ENCODE assay signal across 1 cellular context in the genomic region with DNA sequence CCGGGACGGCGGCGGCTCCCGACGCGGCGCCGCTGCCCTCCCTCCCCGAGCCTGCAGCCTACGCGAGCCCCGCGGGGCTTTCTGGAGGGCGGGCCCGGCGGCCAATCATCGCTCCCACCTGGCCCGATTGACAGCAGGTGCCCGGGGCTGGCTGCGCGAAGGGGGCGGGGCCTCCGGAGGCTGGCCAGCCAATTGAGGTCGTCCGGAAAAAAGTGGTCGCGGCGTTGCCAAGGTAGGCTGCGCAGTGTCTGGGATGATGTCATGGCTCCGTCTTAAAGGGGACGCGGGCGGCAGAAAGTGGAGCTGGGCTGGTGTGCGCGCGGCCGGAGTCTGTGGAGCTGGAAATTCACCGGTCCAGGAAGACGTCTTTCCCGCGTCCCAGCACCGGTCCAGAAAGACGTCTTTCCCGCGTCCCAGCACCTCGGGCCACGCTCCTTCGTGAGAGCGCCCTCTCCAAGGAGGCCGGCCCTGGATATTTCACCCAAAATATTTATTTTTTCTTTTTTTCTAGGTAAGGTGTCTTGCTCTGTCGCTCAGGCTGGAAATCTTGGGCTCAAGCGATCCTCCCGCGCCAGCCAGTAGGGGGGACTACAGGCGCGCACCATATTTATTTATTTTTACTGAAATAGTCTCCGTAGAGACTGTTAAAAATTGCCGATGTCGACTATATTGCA.
TF ChIP-seq lines count a peak whose summit lies in the region.

TSS of gene ACTR1B (minus strand) at position 83 of the 674 bp plus-strand sequence. CDS start 154 bp downstream, outside the sequence.

TF ChIP-seq in K562, 482 proteins besides CTCF, POLR2A, EP300 and RAD21 (continued from another document and continues in another):
- TF ChIP-seq, protein P1, sequence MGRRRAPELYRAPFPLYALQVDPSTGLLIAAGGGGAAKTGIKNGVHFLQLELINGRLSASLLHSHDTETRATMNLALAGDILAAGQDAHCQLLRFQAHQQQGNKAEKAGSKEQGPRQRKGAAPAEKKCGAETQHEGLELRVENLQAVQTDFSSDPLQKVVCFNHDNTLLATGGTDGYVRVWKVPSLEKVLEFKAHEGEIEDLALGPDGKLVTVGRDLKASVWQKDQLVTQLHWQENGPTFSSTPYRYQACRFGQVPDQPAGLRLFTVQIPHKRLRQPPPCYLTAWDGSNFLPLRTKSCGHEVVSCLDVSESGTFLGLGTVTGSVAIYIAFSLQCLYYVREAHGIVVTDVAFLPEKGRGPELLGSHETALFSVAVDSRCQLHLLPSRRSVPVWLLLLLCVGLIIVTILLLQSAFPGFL (CRISPR knock-in tag; IDR thresholded peaks at IDR 0.05): 0 out of 2 replicates have a peak, but pooled peaks have one; percentile 81
- TF ChIP-seq ZNF444 (CRISPR knock-in tag; IDR thresholded peaks at IDR 0.05) (0 out of 2 replicates have a peak, but pooled peaks have one; percentile 36), THAP12 (CRISPR knock-in tag; IDR thresholded peaks at IDR 0.05) (peak; percentile 34; the same call in 1 of the 2 replicates), ZNF175 (CRISPR knock-in tag; IDR thresholded peaks at IDR 0.05; ENCODE audit: low read depth) (no peak), DMBX1 (CRISPR knock-in tag; IDR thresholded peaks at IDR 0.05; ENCODE audit: borderline replicate concordance) (no peak; the same call in 1 of the 2 replicates), GABPA (tag; conservative IDR thresholded peaks at IDR 0.05; ENCODE audit: low read depth) (no peak; the same call in 1 of the 2 replicates), MTA3 (IDR thresholded peaks at IDR 0.05; ENCODE audit: borderline replicate concordance) (peak; percentile 44; the same call in 1 of the 2 replicates), ZNF507 (tag; conservative IDR thresholded peaks at IDR 0.05) (no peak), NFIC (IDR thresholded peaks at IDR 0.05) (no peak), ZNF398 (CRISPR knock-in tag; IDR thresholded peaks at IDR 0.05) (no peak), ZNF699 (CRISPR knock-in tag; IDR thresholded peaks at IDR 0.05; ENCODE audit: insufficient replicate concordance) (no peak), CUX1 (CRISPR knock-in tag; IDR thresholded peaks at IDR 0.05) (no peak), ETS2 (tag; IDR thresholded peaks at IDR 0.05; ENCODE audit: borderline replicate concordance, poor library complexity, severe bottlenecking) (no peak)
- TF ChIP-seq, protein P2, sequence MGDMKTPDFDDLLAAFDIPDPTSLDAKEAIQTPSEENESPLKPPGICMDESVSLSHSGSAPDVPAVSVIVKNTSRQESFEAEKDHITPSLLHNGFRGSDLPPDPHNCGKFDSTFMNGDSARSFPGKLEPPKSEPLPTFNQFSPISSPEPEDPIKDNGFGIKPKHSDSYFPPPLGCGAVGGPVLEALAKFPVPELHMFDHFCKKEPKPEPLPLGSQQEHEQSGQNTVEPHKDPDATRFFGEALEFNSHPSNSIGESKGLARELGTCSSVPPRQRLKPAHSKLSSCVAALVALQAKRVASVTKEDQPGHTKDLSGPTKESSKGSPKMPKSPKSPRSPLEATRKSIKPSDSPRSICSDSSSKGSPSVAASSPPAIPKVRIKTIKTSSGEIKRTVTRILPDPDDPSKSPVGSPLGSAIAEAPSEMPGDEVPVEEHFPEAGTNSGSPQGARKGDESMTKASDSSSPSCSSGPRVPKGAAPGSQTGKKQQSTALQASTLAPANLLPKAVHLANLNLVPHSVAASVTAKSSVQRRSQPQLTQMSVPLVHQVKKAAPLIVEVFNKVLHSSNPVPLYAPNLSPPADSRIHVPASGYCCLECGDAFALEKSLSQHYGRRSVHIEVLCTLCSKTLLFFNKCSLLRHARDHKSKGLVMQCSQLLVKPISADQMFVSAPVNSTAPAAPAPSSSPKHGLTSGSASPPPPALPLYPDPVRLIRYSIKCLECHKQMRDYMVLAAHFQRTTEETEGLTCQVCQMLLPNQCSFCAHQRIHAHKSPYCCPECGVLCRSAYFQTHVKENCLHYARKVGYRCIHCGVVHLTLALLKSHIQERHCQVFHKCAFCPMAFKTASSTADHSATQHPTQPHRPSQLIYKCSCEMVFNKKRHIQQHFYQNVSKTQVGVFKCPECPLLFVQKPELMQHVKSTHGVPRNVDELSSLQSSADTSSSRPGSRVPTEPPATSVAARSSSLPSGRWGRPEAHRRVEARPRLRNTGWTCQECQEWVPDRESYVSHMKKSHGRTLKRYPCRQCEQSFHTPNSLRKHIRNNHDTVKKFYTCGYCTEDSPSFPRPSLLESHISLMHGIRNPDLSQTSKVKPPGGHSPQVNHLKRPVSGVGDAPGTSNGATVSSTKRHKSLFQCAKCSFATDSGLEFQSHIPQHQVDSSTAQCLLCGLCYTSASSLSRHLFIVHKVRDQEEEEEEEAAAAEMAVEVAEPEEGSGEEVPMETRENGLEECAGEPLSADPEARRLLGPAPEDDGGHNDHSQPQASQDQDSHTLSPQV (IDR thresholded peaks at IDR 0.05): no peak
- TF ChIP-seq, protein P3, sequence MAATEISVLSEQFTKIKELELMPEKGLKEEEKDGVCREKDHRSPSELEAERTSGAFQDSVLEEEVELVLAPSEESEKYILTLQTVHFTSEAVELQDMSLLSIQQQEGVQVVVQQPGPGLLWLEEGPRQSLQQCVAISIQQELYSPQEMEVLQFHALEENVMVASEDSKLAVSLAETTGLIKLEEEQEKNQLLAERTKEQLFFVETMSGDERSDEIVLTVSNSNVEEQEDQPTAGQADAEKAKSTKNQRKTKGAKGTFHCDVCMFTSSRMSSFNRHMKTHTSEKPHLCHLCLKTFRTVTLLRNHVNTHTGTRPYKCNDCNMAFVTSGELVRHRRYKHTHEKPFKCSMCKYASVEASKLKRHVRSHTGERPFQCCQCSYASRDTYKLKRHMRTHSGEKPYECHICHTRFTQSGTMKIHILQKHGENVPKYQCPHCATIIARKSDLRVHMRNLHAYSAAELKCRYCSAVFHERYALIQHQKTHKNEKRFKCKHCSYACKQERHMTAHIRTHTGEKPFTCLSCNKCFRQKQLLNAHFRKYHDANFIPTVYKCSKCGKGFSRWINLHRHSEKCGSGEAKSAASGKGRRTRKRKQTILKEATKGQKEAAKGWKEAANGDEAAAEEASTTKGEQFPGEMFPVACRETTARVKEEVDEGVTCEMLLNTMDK (IDR thresholded peaks at IDR 0.05; ENCODE audit: borderline replicate concordance, insufficient read depth, low read depth, low read length, poor library complexity, severe bottlenecking): peak; percentile 54
- TF ChIP-seq, protein P4, sequence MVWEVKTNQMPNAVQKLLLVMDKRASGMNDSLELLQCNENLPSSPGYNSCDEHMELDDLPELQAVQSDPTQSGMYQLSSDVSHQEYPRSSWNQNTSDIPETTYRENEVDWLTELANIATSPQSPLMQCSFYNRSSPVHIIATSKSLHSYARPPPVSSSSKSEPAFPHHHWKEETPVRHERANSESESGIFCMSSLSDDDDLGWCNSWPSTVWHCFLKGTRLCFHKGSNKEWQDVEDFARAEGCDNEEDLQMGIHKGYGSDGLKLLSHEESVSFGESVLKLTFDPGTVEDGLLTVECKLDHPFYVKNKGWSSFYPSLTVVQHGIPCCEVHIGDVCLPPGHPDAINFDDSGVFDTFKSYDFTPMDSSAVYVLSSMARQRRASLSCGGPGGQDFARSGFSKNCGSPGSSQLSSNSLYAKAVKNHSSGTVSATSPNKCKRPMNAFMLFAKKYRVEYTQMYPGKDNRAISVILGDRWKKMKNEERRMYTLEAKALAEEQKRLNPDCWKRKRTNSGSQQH (CRISPR knock-in tag; IDR thresholded peaks at IDR 0.05): 0 out of 2 replicates have a peak, but pooled peaks have one; percentile 11
